8 cellular contexts compared by ENCODE assay signal in genomic region chrX:71650333-71650969, GRCh38. TPM values are rescaled to one million over a fixed set of nuclear protein-coding genes. Genes with fewer than 3 reads are reported as not detected.
A peak's percentile ranks its signal among the peaks of the same experiment; 100 is the strongest.
DNase-seq lines count a peak whose midpoint lies in the region; ATAC-seq and TF ChIP-seq lines count a peak whose summit lies in the region.

No MANE protein-coding gene starts in this region.

- H3K9me3 ChIP-seq in vagina = no peaks in the 10 kb centered on the region

- no peak overlapping the region for H3K4me3 ChIP-seq in vagina

- H3K27me3 ChIP-seq in vagina = no peaks in the 10 kb centered on the region

- H3K4me3 Mint-ChIP-seq in activated CD4-positive, alpha-beta T cell treated with anti-CD3 and anti-CD28 coated beads, Interleukin-2, amount 10 ng/mL, durations not matched to agents 7 days and 5 days = no peak overlapping the region
- no peak overlapping the region for H3K4me3 Mint-ChIP-seq in naive thymus-derived CD8-positive, alpha-beta T cell

- H3K36me3 Mint-ChIP-seq in activated CD4-positive, alpha-beta T cell treated with anti-CD3 and anti-CD28 coated beads, Interleukin-2, amount 10 ng/mL, durations not matched to agents 7 days and 5 days (ENCODE audit: low read depth) = no peaks in the 10 kb centered on the region
- H3K36me3 Mint-ChIP-seq in naive thymus-derived CD8-positive, alpha-beta T cell = no peaks in the 10 kb centered on the region

- H3K4me1 ChIP-seq in vagina = no peaks in the 10 kb centered on the region

- no peak for TF ChIP-seq POLR2A in vagina (IDR thresholded peaks at IDR 0.05)

- no peaks in the 10 kb centered on the region for H3K9me3 Mint-ChIP-seq in activated CD4-positive, alpha-beta T cell treated with anti-CD3 and anti-CD28 coated beads, Interleukin-2, amount 10 ng/mL, durations not matched to agents 7 days and 5 days
- no peaks in the 10 kb centered on the region for H3K9me3 Mint-ChIP-seq in naive thymus-derived CD8-positive, alpha-beta T cell

- POLR2A ChIA-PET in activated CD4-positive, alpha-beta T cell treated with anti-CD3 and anti-CD28 coated beads, Interleukin-2, amount 10 ng/mL, durations not matched to agents 7 days and 5 days (lab: Charles Lee) = no interaction called here
- POLR2A ChIA-PET in naive thymus-derived CD8-positive, alpha-beta T cell (lab: Charles Lee) = interaction anchor here (0.7 to 1.1 kb wide), 3 partner anchors 36 to 116 kb away, joined by 3 to 4 read pairs (median 3); no protein-coding TSS in a partner anchor

- intact Hi-C loops in vagina (cut with DNase I) = no loop called here

- H3K27me3 Mint-ChIP-seq in activated CD4-positive, alpha-beta T cell treated with anti-CD3 and anti-CD28 coated beads, Interleukin-2, amount 10 ng/mL, durations not matched to agents 7 days and 5 days = peaks cover 2% of the 10 kb centered on the region
- H3K27me3 Mint-ChIP-seq in naive thymus-derived CD8-positive, alpha-beta T cell = no peaks in the 10 kb centered on the region

- peaks cover 23% of the 10 kb centered on the region for H3K4me1 Mint-ChIP-seq in activated CD4-positive, alpha-beta T cell treated with anti-CD3 and anti-CD28 coated beads, Interleukin-2, amount 10 ng/mL, durations not matched to agents 7 days and 5 days
- peaks cover 3 to 13% (median 11%) of the 10 kb centered on the region in 4 donors for H3K4me1 Mint-ChIP-seq in naive thymus-derived CD8-positive, alpha-beta T cell

- no peak overlapping the region for H3K27ac ChIP-seq in vagina

- TF ChIP-seq CTCF in vagina (IDR thresholded peaks at IDR 0.05) = no peak

- peak; percentile 83 for ATAC-seq in GM18520 (IDR thresholded peaks at IDR 0.05; ENCODE audit: unreplicated experiment)
- ATAC-seq in HG03095 (IDR thresholded peaks at IDR 0.05; ENCODE audit: unreplicated experiment) = peak; percentile 84
- peak; percentile 89 to 94 for ATAC-seq in naive thymus-derived CD8-positive, alpha-beta T cell

- no peak overlapping the region for H3K27ac Mint-ChIP-seq in activated CD4-positive, alpha-beta T cell treated with anti-CD3 and anti-CD28 coated beads, Interleukin-2, amount 10 ng/mL, durations not matched to agents 7 days and 5 days
- H3K27ac Mint-ChIP-seq in naive thymus-derived CD8-positive, alpha-beta T cell = peak overlapping the region in 6 of 10 donors; percentile 9 to 73 (median 58)

- DNase-seq in AML-193 (lab: John Stamatoyannopoulos, UW) (peak; percentile 13 to 16), NCI-H446 (lab: John Stamatoyannopoulos, UW) (no peak), vagina (ENCODE audit: extremely low spot score in 2 of 2) (no peak), superior temporal gyrus (ENCODE audit: extremely low spot score) (no peak)
- peak; percentile 51 for DNase-seq in activated CD4-positive, alpha-beta T cell treated with anti-CD3 and anti-CD28 coated beads, Interleukin-2, amount 10 ng/mL, durations not matched to agents 7 days and 5 days
- peak in 3 of 10 donors; percentile 10 to 47 (median 43) for DNase-seq in naive thymus-derived CD8-positive, alpha-beta T cell

- CTCF ChIA-PET in activated CD4-positive, alpha-beta T cell treated with anti-CD3 and anti-CD28 coated beads, Interleukin-2, amount 10 ng/mL, durations not matched to agents 7 days and 5 days (lab: Charles Lee) = interaction anchor here (0.6 to 1.7 kb wide), 3 partner anchors 32 to 1356 kb away, joined by 3 to 8 read pairs (median 4); partner anchors contain the start of gene CXCR3

- H3K36me3 ChIP-seq in vagina = no peaks in the 10 kb centered on the region

RNA-seq across cellular contexts. Expression of gene CXCR3, which starts 32.1 kb away (rescaled TPM):
- 10 to 100 TPM; 68.2 to 73.5 TPM for total RNA-seq in activated CD4-positive, alpha-beta T cell treated with anti-CD3 and anti-CD28 coated beads, Interleukin-2, amount 10 ng/mL, durations not matched to agents 7 days and 5 days
- 10 to 100 TPM; 10.4 to 10.5 TPM for total RNA-seq in naive thymus-derived CD8-positive, alpha-beta T cell
- 10 to 100 TPM; 23.5 to 34.7 (median 33.6) TPM for polyA plus RNA-seq in naive thymus-derived CD8-positive, alpha-beta T cell
- not detected for total RNA-seq in vagina

Comparison
In these comparisons a context has a peak if more than half of its experiments do, and no peak if none do; other contexts are left out.
1. DNase-seq: peak in AML-193 (2 of 2) and activated CD4-positive, alpha-beta T cell treated with anti-CD3 and anti-CD28 coated beads, Interleukin-2, amount 10 ng/mL, durations not matched to agents 7 days and 5 days (single experiment); none in NCI-H446 (0 of 2), vagina (0 of 2) and superior temporal gyrus (single experiment).
2. RNA of gene CXCR3, which starts 32.1 kb away (total RNA-seq): 68.2 to 73.5 TPM in activated CD4-positive, alpha-beta T cell treated with anti-CD3 and anti-CD28 coated beads, Interleukin-2, amount 10 ng/mL, durations not matched to agents 7 days and 5 days and 10.4 to 10.5 TPM in naive thymus-derived CD8-positive, alpha-beta T cell; not detected in vagina (single experiment); every median in the first group is over 10 times any median in the second.
3. Peak in every context shown above with its lines, with median percentiles within 50 percentile points of each other: ATAC-seq.